Comparison of ENCODE assay signal across 8 cellular contexts in genomic region chr3:49029563-49029884, GRCh38. TPM values are rescaled to one million over a fixed set of nuclear protein-coding genes. Genes with fewer than 3 reads are reported as not detected.
DNase-seq lines count a peak whose midpoint lies in the region; ATAC-seq and TF ChIP-seq lines count a peak whose summit lies in the region.

No MANE protein-coding gene starts in this region.

- H3K27ac Mint-ChIP-seq in MCF 10A (ENCODE audit: low read depth, unreplicated experiment), result peak overlapping the region; percentile 99

- no peaks in the 10 kb centered on the region for H3K27me3 ChIP-seq in heart left ventricle
- H3K27me3 ChIP-seq in upper lobe of right lung, result no peaks in the 10 kb centered on the region

- H3K4me1 ChIP-seq in heart left ventricle, result peaks cover 3 to 46% (median 17%) of the 10 kb centered on the region in 12 donors
- H3K4me1 ChIP-seq in mucosa of descending colon (ENCODE audit: low read depth), result peaks cover 13% of the 10 kb centered on the region
- peaks cover 11% of the 10 kb centered on the region for H3K4me1 ChIP-seq in upper lobe of right lung

- H3K4me3 Mint-ChIP-seq in MCF 10A (ENCODE audit: unreplicated experiment), result peak overlapping the region; percentile 95

- H3K27ac ChIP-seq in heart left ventricle, result peak overlapping the region; percentile 30 to 98 (median 91)
- H3K27ac ChIP-seq in upper lobe of right lung, result peak overlapping the region; percentile 93

- peaks cover 40% of the 10 kb centered on the region for H3K4me1 Mint-ChIP-seq in MCF 10A (ENCODE audit: insufficient read depth, unreplicated experiment)

- peaks cover 0 to 82% (median 74%) of the 10 kb centered on the region in 9 donors for H3K36me3 ChIP-seq in heart left ventricle
- peaks cover 5% of the 10 kb centered on the region for H3K36me3 ChIP-seq in mucosa of descending colon (ENCODE audit: low read depth)
- H3K36me3 ChIP-seq in upper lobe of right lung, result peaks cover 73% of the 10 kb centered on the region

- BruUV-seq in MCF 10A (replicated peaks; lab: Mats Ljungman, UMichigan), result no TSS peak

- POLR2A ChIA-PET in MCF 10A (lab: Yijun Ruan, JAX), result interaction anchor here (0.5 to 2.4 kb wide), 28 partner anchors 8 to 801 kb away, joined by 3 to 47 read pairs (median 4); partner anchors contain the start of genes ARIH2, DALRD3, LAMB2 and NICN1

- no peaks in the 10 kb centered on the region for H3K27me3 Mint-ChIP-seq in MCF 10A (ENCODE audit: insufficient read depth, unreplicated experiment)

- TF ChIP-seq POLR2A in heart left ventricle (IDR thresholded peaks at IDR 0.05), result no peak

- TF ChIP-seq CTCF in heart left ventricle (IDR thresholded peaks at IDR 0.05) (no peak), MCF 10A (IDR thresholded peaks at IDR 0.05; ENCODE audit: unreplicated experiment) (no peak), mucosa of descending colon (IDR thresholded peaks at IDR 0.05) (no peak), upper lobe of right lung (IDR thresholded peaks at IDR 0.05) (no peak), GM10266 (IDR thresholded peaks at IDR 0.05; ENCODE audit: control insufficient read depth, insufficient read depth, low read depth, missing control alignments) (no peak)

- H3K4me3 ChIP-seq in heart left ventricle, result peak overlapping the region in 11 of 12 donors; percentile 53 to 85 (median 70)
- H3K4me3 ChIP-seq in mucosa of descending colon, result peak overlapping the region; percentile 38
- peak overlapping the region; percentile 80 for H3K4me3 ChIP-seq in upper lobe of right lung

- peaks cover 92% of the 10 kb centered on the region for H3K36me3 Mint-ChIP-seq in MCF 10A (ENCODE audit: insufficient read depth, unreplicated experiment)

- H3K9me3 ChIP-seq in heart left ventricle (no peaks in the 10 kb centered on the region), mucosa of descending colon (no peaks in the 10 kb centered on the region), upper lobe of right lung (no peaks in the 10 kb centered on the region)

- WGBS in heart left ventricle, 4 donors, result 1 to 2% (median 2%) methylated on average over 7 of the region's 7 CpGs

- H3K9me3 Mint-ChIP-seq in MCF 10A (ENCODE audit: unreplicated experiment), result no peaks in the 10 kb centered on the region

- ATAC-seq in heart left ventricle (no peak), Right ventricle myocardium inferior (no peak), mucosa of descending colon (no peak), upper lobe of right lung (no peak)

- DNase-seq in heart left ventricle (no peak), Right ventricle myocardium inferior (ENCODE audit: missing footprints) (no peak), MCF 10A (ENCODE audit: unreplicated experiment) (no peak), mucosa of descending colon (no peak), upper lobe of right lung (no peak), NCI-H187 (lab: John Stamatoyannopoulos, UW) (no peak), GM10266 (ENCODE audit: extremely low spot score) (no peak), NCI-H748 (lab: John Stamatoyannopoulos, UW; ENCODE audit: unreplicated experiment) (no peak)

- intact Hi-C loops in heart left ventricle (cut with DNase I), result loop anchor here in 2 of 10 donors (5.0 to 10.0 kb wide), 2 partner anchors 63 to 65 kb away; partner anchors contain the start of gene QRICH1 (in 2 of the 2)
- intact Hi-C loops in Right ventricle myocardium inferior (cut with DNase I), result loop anchor here (10.0 kb wide), 1 partner anchor 395 kb away; the partner anchor contains the start of genes AMT and NICN1
- intact Hi-C loops in MCF 10A (cut with micrococcal nuclease), result loop anchor here (5.0 to 10.0 kb wide), 2 partner anchors 63 to 125 kb away; partner anchors contain the start of gene QRICH1
- intact Hi-C loops in mucosa of descending colon (cut with DNase I, micrococcal nuclease), result no loop called here
- intact Hi-C loops in upper lobe of right lung (cut with DNase I), result no loop called here

- CTCF ChIA-PET in MCF 10A (lab: Yijun Ruan, JAX), result interaction anchor here (0.6 to 1.9 kb wide), 2 partner anchors 40 to 749 kb away, joined by 3 to 7 read pairs; no protein-coding TSS in a partner anchor

RNA-seq across cellular contexts. Expression of gene IMPDH2, which starts 0.3 kb away (rescaled TPM):
- 10 to 100 TPM; 43.9 to 87.8 (median 55.4) TPM for total RNA-seq in heart left ventricle
- polyA plus RNA-seq in heart left ventricle, result 100 to 1,000 TPM in 1 of 2 donors, 10 to 100 TPM in 1; 35.9 to 116 TPM
- 64.3 TPM for total RNA-seq in Right ventricle myocardium inferior
- total RNA-seq in MCF 10A (2022), result 317 and 476 TPM in 2 replicates
- 100 to 1,000 TPM; 113 to 146 (median 114) TPM for total RNA-seq in mucosa of descending colon
- total RNA-seq in upper lobe of right lung, result 107 TPM

RNA-seq across cellular contexts. Expression of gene NDUFAF3, which starts 7.6 kb away (rescaled TPM):
- total RNA-seq in heart left ventricle (100 to 1,000 TPM; 140 to 308 (median 160) TPM), Right ventricle myocardium inferior (157 TPM), MCF 10A (2022) (77.8 and 86.5 TPM in 2 replicates), mucosa of descending colon (10 to 100 TPM; 61.0 to 69.9 (median 63.2) TPM), upper lobe of right lung (77.6 TPM)
- 100 to 1,000 TPM; 119 to 273 TPM for polyA plus RNA-seq in heart left ventricle

RNA-seq across cellular contexts. Expression of gene DALRD3, which starts 11.1 kb away (rescaled TPM):
- total RNA-seq in heart left ventricle, result 10 to 100 TPM in 8 of 9 donors, 1 to 10 TPM in 1; 8.1 to 24.7 (median 14.9) TPM
- polyA plus RNA-seq in heart left ventricle, result 10 to 100 TPM in 1 of 2 donors, 1 to 10 TPM in 1; 6.8 to 13.3 TPM
- total RNA-seq in Right ventricle myocardium inferior, result 9.0 TPM
- total RNA-seq in MCF 10A (2022), result 41.8 and 42.7 TPM in 2 replicates
- 10 to 100 TPM; 16.7 to 32.7 (median 18.9) TPM for total RNA-seq in mucosa of descending colon
- 19.0 TPM for total RNA-seq in upper lobe of right lung

RNA-seq across cellular contexts. Expression of gene WDR6, which starts 22.3 kb away (rescaled TPM):
- total RNA-seq in heart left ventricle (10 to 100 TPM; 56.2 to 91.2 (median 80.7) TPM), Right ventricle myocardium inferior (83.3 TPM), MCF 10A (2022) (112 and 116 TPM in 2 replicates), mucosa of descending colon (100 to 1,000 TPM in 2 of 3 donors, 10 to 100 TPM in 1; 98.5 to 205 (median 165) TPM), upper lobe of right lung (172 TPM)
- 10 to 100 TPM; 68.9 to 73.6 TPM for polyA plus RNA-seq in heart left ventricle

RNA-seq across cellular contexts. Expression of gene P4HTM, which starts 39.5 kb away (rescaled TPM):
- 10 to 100 TPM; 22.1 to 42.7 (median 34.0) TPM for total RNA-seq in heart left ventricle
- 10 to 100 TPM; 19.0 to 27.0 TPM for polyA plus RNA-seq in heart left ventricle
- total RNA-seq in Right ventricle myocardium inferior, result 25.5 TPM
- total RNA-seq in MCF 10A (2022), result 18.8 and 26.1 TPM in 2 replicates
- 10 to 100 TPM; 40.2 to 60.6 (median 41.4) TPM for total RNA-seq in mucosa of descending colon
- 38.0 TPM for total RNA-seq in upper lobe of right lung

Comparison
In these comparisons a context has a peak if more than half of its experiments do, and no peak if none do; other contexts are left out.
1. intact Hi-C loops: an anchor here in Right ventricle myocardium inferior (10.0 kb wide) and MCF 10A (5.0 to 10.0 kb wide); none called in mucosa of descending colon and upper lobe of right lung.